ENCODE assay signal across 24 cellular contexts in the genomic region with DNA sequence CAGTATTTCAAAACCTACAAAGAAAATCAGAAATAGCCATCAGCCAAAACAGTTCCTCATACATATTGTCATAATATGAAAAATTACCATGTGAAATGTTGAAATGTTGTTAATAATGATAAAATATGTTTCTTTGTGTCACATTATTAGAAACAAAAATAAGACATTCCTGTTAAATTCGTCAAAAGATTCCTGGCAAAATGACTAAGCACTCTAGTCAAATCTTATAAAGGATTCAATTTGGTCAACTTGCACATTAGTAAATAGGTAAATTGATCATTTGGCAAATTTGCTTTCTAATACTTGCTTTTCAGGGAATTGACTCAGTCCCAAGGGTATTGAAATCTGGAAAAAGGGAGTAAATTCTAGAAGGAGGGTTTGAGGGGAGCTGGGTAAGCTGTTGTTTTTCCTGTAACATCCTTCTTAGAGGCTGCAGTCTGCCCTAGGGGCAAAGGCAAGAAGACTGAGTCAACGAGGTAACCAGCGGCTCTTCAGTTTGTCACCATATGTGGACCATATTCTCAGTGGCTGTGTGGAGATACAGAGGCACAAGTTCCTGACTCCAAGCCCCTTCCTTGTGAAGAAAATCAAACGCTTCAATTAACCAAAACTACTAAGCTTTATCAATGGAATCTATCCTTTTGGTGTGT.
DNase-seq lines count a peak whose midpoint lies in the region; ATAC-seq and TF ChIP-seq lines count a peak whose summit lies in the region.
"Had no signal": no experiment of that assay in that cellular context is flagged by ENCODE, and none has a peak within 500 bp of the region (broad histone marks: within the 10 kb centered on the region; RNA-seq: fewer than 3 reads in every experiment).

No MANE protein-coding gene starts in this region.

- H3K27me3 ChIP-seq in subcutaneous abdominal adipose tissue (ENCODE audit: control insufficient read depth in 5 of 5, insufficient read depth in 4 of 5, low read length in 5 of 5) = no peaks in the 10 kb centered on the region
- H3K27me3 ChIP-seq in A673 (replicated peaks; ENCODE audit: insufficient read depth, low read depth, low read length, poor library complexity) = no peaks in the 10 kb centered on the region
- H3K27me3 ChIP-seq: heart left ventricle, neural progenitor cell had no signal

- ATAC-seq in GM18519 (IDR thresholded peaks at IDR 0.05; ENCODE audit: low FRiP score, unreplicated experiment) = no peak
- ATAC-seq: activated T-cell treated with anti-CD3 and anti-CD28 coated beads, Interleukin-2, amount 50 U/mL, for 4 hours; heart left ventricle; sciatic nerve had no signal

- intact Hi-C loops in A673 (cut with micrococcal nuclease; ENCODE audit: unreplicated experiment) = no loop called here

- H3K36me3 ChIP-seq in subcutaneous abdominal adipose tissue (ENCODE audit: control insufficient read depth in 5 of 5, insufficient read depth in 5 of 5, low read length in 5 of 5) = no peaks in the 10 kb centered on the region
- no peaks in the 10 kb centered on the region for H3K36me3 ChIP-seq in A673 (ENCODE audit: insufficient read depth, low read length, poor library complexity, severe bottlenecking)
- H3K36me3 ChIP-seq: heart left ventricle, neural progenitor cell, WERI-Rb-1 had no signal

- no TSS peak for BruUV-seq in A673 (replicated peaks; lab: Mats Ljungman, UMichigan)

- DNase-seq in GM04504 (ENCODE audit: low read depth) (peak; percentile 5), NCI-H69 (lab: John Stamatoyannopoulos, UW) (peak; percentile 1), fibroblast of mammary gland (ENCODE audit: low read depth) (peak; percentile 16), HT-29 (ENCODE audit: low spot score) (no peak), A673 (ENCODE audit: low spot score) (no peak)
- DNase-seq: activated CD4-positive, alpha-beta T cell treated with anti-CD3 and anti-CD28 coated beads, Interleukin-2, amount 10 ng/mL, durations not matched to agents 24 days and 14 days; activated gamma-delta T cell treated with Interleukin-2 at 50 U/mL for 16 hours; activated T-cell treated with anti-CD3 and anti-CD28 coated beads, Interleukin-2, amount 50 U/mL, for 4 hours; CD4-positive, alpha-beta T cell; heart left ventricle; kidney glomerular epithelial cell; NCI-H1092; NCI-H187; NCI-H524; NK-92 treated with Interleukin-12 subunit alpha and Interleukin-12 subunit beta, amount 100 ng/mL, for 24 hours; SHP77; stimulated activated CD4-positive, alpha-beta T cell treated with anti-CD3 and anti-CD28 coated beads, Interleukin-4, amount 100 ng/mL, for 4 hours; SW 1271; T-helper 9 cell; WERI-Rb-1 had no signal

- POLR2A ChIA-PET in A673 (lab: Charles Lee; ENCODE audit: low non-redundant PET) = no interaction called here

- CTCF ChIA-PET in A673 (lab: Charles Lee) = no interaction called here

- peak overlapping the region; percentile 35 for H3K27ac ChIP-seq in subcutaneous abdominal adipose tissue (ENCODE audit: low read depth, low read length)
- H3K27ac ChIP-seq in A673 (ENCODE audit: low read depth, low read length, poor library complexity, severe bottlenecking) = no peak overlapping the region
- H3K27ac ChIP-seq: neural progenitor cell, WERI-Rb-1 had no signal

- no peak for TF ChIP-seq CTCF in fibroblast of mammary gland (conservative IDR thresholded peaks at IDR 0.05; ENCODE audit: control insufficient read depth, insufficient read depth, low read depth, low read length)
- no peak for TF ChIP-seq CTCF in A673 (conservative IDR thresholded peaks at IDR 0.05; ENCODE audit: low read depth, low read length)

- H3K4me3 ChIP-seq in fibroblast of mammary gland (ENCODE audit: control insufficient read depth, low read depth, low read length) (no peak overlapping the region), subcutaneous abdominal adipose tissue (ENCODE audit: low read depth in 1 of 5, low read length in 5 of 5) (no peak overlapping the region), A673 (ENCODE audit: low read depth, low read length, poor library complexity, severe bottlenecking) (no peak overlapping the region)
- H3K4me3 ChIP-seq: heart left ventricle, neural progenitor cell had no signal

- peaks cover 2 to 21% (median 19%) of the 10 kb centered on the region in 5 donors for H3K4me1 ChIP-seq in subcutaneous abdominal adipose tissue (ENCODE audit: control insufficient read depth in 5 of 5, insufficient read depth in 5 of 5, low read length in 5 of 5)
- no peaks in the 10 kb centered on the region for H3K4me1 ChIP-seq in A673 (ENCODE audit: insufficient read depth, low read length, poor library complexity, severe bottlenecking)
- H3K4me1 ChIP-seq: neural progenitor cell had no signal

- no peaks in the 10 kb centered on the region for H3K9me3 ChIP-seq in subcutaneous abdominal adipose tissue (ENCODE audit: control insufficient read depth in 5 of 5, low read length in 5 of 5)
- no peaks in the 10 kb centered on the region for H3K9me3 ChIP-seq in A673 (ENCODE audit: low read depth, low read length, poor library complexity, severe bottlenecking)
- H3K9me3 ChIP-seq: heart left ventricle had no signal

- no peak overlapping the region for H3K9ac ChIP-seq in subcutaneous abdominal adipose tissue (ENCODE audit: low read length in 5 of 5)
- H3K9ac ChIP-seq: neural progenitor cell had no signal

Comparison
In these comparisons a context has a peak if more than half of its experiments do, and no peak if none do; other contexts are left out.
1. DNase-seq: peak in GM04504 (single experiment), NCI-H69 (single experiment) and fibroblast of mammary gland (single experiment); none in HT-29 (single experiment) and A673 (single experiment).